ENCODE assay signal across 17 cellular contexts in the genomic region with DNA sequence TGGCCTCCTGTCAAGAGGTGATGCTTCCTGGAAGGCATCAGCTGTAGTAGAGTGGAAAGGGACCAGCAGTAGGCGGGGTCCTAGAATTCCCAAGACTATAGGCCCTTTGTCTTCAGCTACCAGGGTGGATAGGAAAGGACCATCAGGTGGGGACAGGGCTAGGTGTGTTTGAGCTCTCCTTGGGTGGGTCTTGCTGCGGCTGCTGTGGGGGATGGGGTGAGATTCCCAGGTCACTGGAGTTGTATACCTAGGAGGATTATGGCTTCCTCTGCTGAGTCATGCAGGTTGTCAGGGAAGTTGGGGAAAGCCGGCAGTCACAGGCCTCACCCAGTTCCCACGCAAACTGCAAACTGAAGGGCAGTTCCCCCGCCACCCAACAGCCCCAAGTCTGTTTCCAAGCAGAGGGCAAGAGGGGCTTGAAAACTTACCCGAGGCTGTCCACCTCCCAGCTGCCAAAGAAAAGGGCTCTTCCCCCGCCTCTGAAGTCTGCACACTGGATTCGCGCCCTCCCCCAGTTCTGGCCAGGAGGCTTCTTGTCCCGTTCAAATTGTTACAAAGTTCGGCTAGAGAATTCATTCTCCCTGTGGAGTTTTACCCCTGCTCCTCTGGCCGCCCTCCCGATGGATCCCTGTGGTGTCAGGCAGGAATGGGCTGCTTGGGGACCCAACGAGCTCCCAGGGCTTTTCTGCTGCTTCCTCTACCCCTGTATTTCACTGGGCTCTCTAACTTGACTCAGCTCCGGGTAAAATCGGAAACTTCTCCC. TPM values are rescaled to one million over a fixed set of nuclear protein-coding genes. Genes with fewer than 3 reads are reported as not detected.
DNase-seq lines count a peak whose midpoint lies in the region; ATAC-seq, FAIRE-seq and TF ChIP-seq lines count a peak whose summit lies in the region.
"Had no signal": no experiment of that assay in that cellular context is flagged by ENCODE, and none has a peak within 500 bp of the region (broad histone marks: within the 10 kb centered on the region; RNA-seq: fewer than 3 reads in every experiment).

No MANE protein-coding gene starts in this region.

- ATAC-seq in HG02870 (IDR thresholded peaks at IDR 0.05; ENCODE audit: unreplicated experiment) (no peak), HG03571 (IDR thresholded peaks at IDR 0.05; ENCODE audit: unreplicated experiment) (no peak)
- ATAC-seq: CD8-positive, alpha-beta T cell had no signal

- H3K36me3 ChIP-seq in left ventricle myocardium inferior (no peaks in the 10 kb centered on the region), bronchial epithelial cell (ENCODE audit: control insufficient read depth, insufficient read depth, low read length) (no peaks in the 10 kb centered on the region), iPS-15b (ENCODE audit: control insufficient read depth, insufficient read depth, low read length) (no peaks in the 10 kb centered on the region)
- H3K36me3 ChIP-seq: SJCRH30 had no signal

- H3K4me3 ChIP-seq in left ventricle myocardium inferior (no peak overlapping the region), bronchial epithelial cell (ENCODE audit: low read depth, low read length) (no peak overlapping the region), iPS-15b (ENCODE audit: low read depth, low read length) (no peak overlapping the region)
- H3K4me3 ChIP-seq: GM23248, SJCRH30 had no signal

- H3K27ac ChIP-seq in left ventricle myocardium inferior (replicated peaks), result peak overlapping the region; percentile 36
- H3K27ac ChIP-seq: GM23248, SJCRH30 had no signal

- peak overlapping the region; percentile 24 for H3K9ac ChIP-seq in iPS-15b (ENCODE audit: low read depth, low read length)
- H3K9ac ChIP-seq: GM23248 had no signal

- peaks cover 7% of the 10 kb centered on the region for H3K4me1 ChIP-seq in left ventricle myocardium inferior
- no peaks in the 10 kb centered on the region for H3K4me1 ChIP-seq in iPS-15b (ENCODE audit: control insufficient read depth, insufficient read depth, low read length)

- no peak for FAIRE-seq in bronchial epithelial cell (lab: Jason Lieb, UNC)

- DNase-seq in left ventricle myocardium inferior (peak; percentile 25), cardiac septum (ENCODE audit: low spot score) (no peak), bronchial epithelial cell (ENCODE audit: low read depth) (peak; percentile 13), NCI-H1694 (lab: John Stamatoyannopoulos, UW) (no peak), HUDEP-2 (lab: John Stamatoyannopoulos, UW; ENCODE audit: unreplicated experiment in 76 of 76) (no peak)
- DNase-seq: CD8-positive, alpha-beta T cell; GM23248; NCI-H187 treated with DMSO at 0.1 percent for 48 hours; NCI-H345; NCI-H526 treated with DMSO at 0.1 percent for 48 hours; OCI-M1; RPMI8226; SJCRH30 had no signal

- intact Hi-C loops in left ventricle myocardium inferior (cut with micrococcal nuclease) (no loop called here), cardiac septum (cut with DNase I) (no loop called here)

- H3K9me3 ChIP-seq in left ventricle myocardium inferior (replicated peaks), result no peaks in the 10 kb centered on the region
- H3K9me3 ChIP-seq in iPS-15b (ENCODE audit: control insufficient read depth, insufficient read depth, low read length), result no peaks in the 10 kb centered on the region

- H3K27me3 ChIP-seq in left ventricle myocardium inferior (ENCODE audit: low read depth) (no peaks in the 10 kb centered on the region), bronchial epithelial cell (ENCODE audit: control insufficient read depth, insufficient read depth, low read length) (no peaks in the 10 kb centered on the region), iPS-15b (ENCODE audit: control insufficient read depth, insufficient read depth, low read length) (no peaks in the 10 kb centered on the region)
- H3K27me3 ChIP-seq: SJCRH30 had no signal

- TF ChIP-seq CTCF in left ventricle myocardium inferior (IDR thresholded peaks at IDR 0.05; ENCODE audit: borderline replicate concordance) (no peak), bronchial epithelial cell (IDR thresholded peaks at IDR 0.05; ENCODE audit: insufficient read depth, low read length, severe bottlenecking) (no peak)

RNA-seq across cellular contexts. Expression of a gene that starts 23.0 kb away (rescaled TPM):
- total RNA-seq in left ventricle myocardium inferior, result 7.2 TPM
- 8.0 TPM for total RNA-seq in cardiac septum
- total RNA-seq in bronchial epithelial cell, result 0.26 and 0.90 TPM in 2 replicates
- total RNA-seq: A172; CD8-positive, alpha-beta T cell; SJCRH30 had no signal

Comparison
In these comparisons a context has a peak if more than half of its experiments do, and no peak if none do; other contexts are left out.
1. DNase-seq: peak in left ventricle myocardium inferior (single experiment) and bronchial epithelial cell (single experiment); none in cardiac septum (single experiment), NCI-H1694 (single experiment) and HUDEP-2 (0 of 76).